In the genomic region with DNA sequence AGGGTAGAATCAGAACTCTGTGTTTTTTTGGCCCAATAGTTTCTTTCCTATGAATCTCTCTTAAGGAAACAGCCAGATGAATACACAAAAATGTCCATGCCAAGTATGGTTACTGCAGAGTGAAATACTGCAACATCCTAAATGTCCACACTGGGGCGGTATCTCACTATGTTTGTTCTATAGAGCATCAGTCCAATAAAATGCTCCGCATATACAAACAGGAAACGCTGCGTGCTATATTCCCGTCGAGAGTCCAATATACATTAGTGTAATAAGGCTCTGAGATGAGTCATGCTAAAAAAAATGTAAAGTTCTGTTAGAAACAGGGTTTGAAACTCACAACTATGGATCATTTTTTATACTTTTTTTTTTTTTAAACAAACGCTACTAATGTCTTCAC, we compare ENCODE assay signal across 8 cellular contexts.
DNase-seq lines count a peak whose midpoint lies in the region; ATAC-seq and TF ChIP-seq lines count a peak whose summit lies in the region.

No MANE protein-coding gene starts in this region.

- peaks cover 0 to 36% (median 0%) of the 10 kb centered on the region in 7 donors for H3K27me3 ChIP-seq in heart right ventricle
- no peaks in the 10 kb centered on the region for H3K27me3 ChIP-seq in smooth muscle cell (ENCODE audit: low read depth)

- H3K27ac ChIP-seq in heart right ventricle (no peak overlapping the region), smooth muscle cell (ENCODE audit: low read depth) (no peak overlapping the region)

- no peaks in the 10 kb centered on the region for H3K36me3 Mint-ChIP-seq in WTC11

- no peak overlapping the region for H2AFZ ChIP-seq in smooth muscle cell (ENCODE audit: low read depth)

- H3K4me1 ChIP-seq in heart right ventricle (no peaks in the 10 kb centered on the region), smooth muscle cell (ENCODE audit: low read depth) (no peaks in the 10 kb centered on the region)

- H3K27me3 Mint-ChIP-seq in WTC11 (ENCODE audit: low read depth) = no peaks in the 10 kb centered on the region; the same call in 1 of the 2 replicates

- H3K4me3 ChIP-seq in heart right ventricle (no peak overlapping the region), smooth muscle cell (no peak overlapping the region)

- DNase-seq in heart right ventricle = peak in 1 of 2 donors; percentile 5
- no peak for DNase-seq in left ventricle myocardium superior
- DNase-seq in HCEC 1CT = peak; percentile 45
- DNase-seq in NCI-H1694 treated with DMSO at 0.1 percent for 48 hours (lab: John Stamatoyannopoulos, UW) = peak; percentile 45
- DNase-seq in WTC11 (ENCODE audit: low spot score) = peak; percentile 27
- peak; percentile 56 for DNase-seq in foreskin melanocyte
- no peak for DNase-seq in smooth muscle cell (lab: John Stamatoyannopoulos, UW; ENCODE audit: unreplicated experiment)

- H3K9me3 Mint-ChIP-seq in WTC11 = no peaks in the 10 kb centered on the region

- H3K27ac Mint-ChIP-seq in WTC11 = no peak overlapping the region

- no peaks in the 10 kb centered on the region for H3K36me3 ChIP-seq in heart right ventricle
- no peaks in the 10 kb centered on the region for H3K36me3 ChIP-seq in smooth muscle cell (ENCODE audit: low read depth)

- H3K9ac ChIP-seq in smooth muscle cell (ENCODE audit: low read depth) = no peak overlapping the region

- intact Hi-C loops in heart right ventricle (cut with DNase I) = loop anchor here in 8 of 10 donors (5.0 to 10.0 kb wide), 3 partner anchors 656 to 701 kb away; no protein-coding TSS in a partner anchor
- intact Hi-C loops in left ventricle myocardium superior (cut with micrococcal nuclease) = no loop called here

- H3K4me2 ChIP-seq in smooth muscle cell = peak overlapping the region; percentile 34

- no peaks in the 10 kb centered on the region for H3F3A ChIP-seq in smooth muscle cell (ENCODE audit: low read depth)

- CTCF ChIA-PET in WTC11 (lab: Charles Lee) = interaction anchor here (1.7 kb wide), 1 partner anchor 93 kb away, joined by 6 read pairs; no protein-coding TSS in a partner anchor

- POLR2A ChIA-PET in WTC11 (lab: Charles Lee) = no interaction called here

- ATAC-seq in heart right ventricle = peak in 1 of 8 donors; percentile 51
- ATAC-seq in left ventricle myocardium superior = no peak
- peak; percentile 64; the same call in 1 of the 2 replicates for ATAC-seq in WTC11
- no peak for ATAC-seq in GM21381 (IDR thresholded peaks at IDR 0.05; ENCODE audit: unreplicated experiment)

- TF ChIP-seq CTCF in heart right ventricle (IDR thresholded peaks at IDR 0.05) = peak in 7 of 9 donors; percentile 47 to 61 (median 57)
- TF ChIP-seq CTCF in WTC11 (IDR thresholded peaks at IDR 0.05) = 0 out of 2 replicates have a peak, but pooled peaks have one; percentile 24
- TF ChIP-seq CTCF in smooth muscle cell (IDR thresholded peaks at IDR 0.05; ENCODE audit: borderline replicate concordance, insufficient read depth, poor library complexity, severe bottlenecking) = peak; percentile 55

- H3K79me2 ChIP-seq in smooth muscle cell (ENCODE audit: low read depth) = no peaks in the 10 kb centered on the region

- WGBS in heart right ventricle, 2 donors = 9% methylated on average over 7 of the region's 7 CpGs
- 45% methylated on average over 7 of the region's 7 CpGs for WGBS in smooth muscle cell (ENCODE audit: low lambda C conversion rate)

- H3K9me3 ChIP-seq in heart right ventricle = no peaks in the 10 kb centered on the region
- H3K9me3 ChIP-seq in smooth muscle cell (replicated peaks; ENCODE audit: low read depth) = no peaks in the 10 kb centered on the region

- peaks cover 5% of the 10 kb centered on the region; the same call in 1 of the 2 replicates for H3K4me1 Mint-ChIP-seq in WTC11

- no peaks in the 10 kb centered on the region for H4K20me1 ChIP-seq in smooth muscle cell (ENCODE audit: low read depth)

- H3K4me3 Mint-ChIP-seq in WTC11 = no peak overlapping the region

TF ChIP-seq in WTC11, 78 proteins besides CTCF, POLR2A, EP300 and RAD21 (continues in another document):
- TF ChIP-seq, protein P1, sequence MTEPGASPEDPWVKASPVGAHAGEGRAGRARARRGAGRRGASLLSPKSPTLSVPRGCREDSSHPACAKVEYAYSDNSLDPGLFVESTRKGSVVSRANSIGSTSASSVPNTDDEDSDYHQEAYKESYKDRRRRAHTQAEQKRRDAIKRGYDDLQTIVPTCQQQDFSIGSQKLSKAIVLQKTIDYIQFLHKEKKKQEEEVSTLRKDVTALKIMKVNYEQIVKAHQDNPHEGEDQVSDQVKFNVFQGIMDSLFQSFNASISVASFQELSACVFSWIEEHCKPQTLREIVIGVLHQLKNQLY (CRISPR knock-in tag; IDR thresholded peaks at IDR 0.05) = no peak
- TF ChIP-seq, protein P2, sequence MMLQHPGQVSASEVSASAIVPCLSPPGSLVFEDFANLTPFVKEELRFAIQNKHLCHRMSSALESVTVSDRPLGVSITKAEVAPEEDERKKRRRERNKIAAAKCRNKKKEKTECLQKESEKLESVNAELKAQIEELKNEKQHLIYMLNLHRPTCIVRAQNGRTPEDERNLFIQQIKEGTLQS (CRISPR knock-in tag; conservative IDR thresholded peaks at IDR 0.05) = no peak
- TF ChIP-seq CREB1 (CRISPR knock-in tag; IDR thresholded peaks at IDR 0.05) (no peak), RORB (CRISPR knock-in tag; IDR thresholded peaks at IDR 0.05) (no peak), ATF1 (CRISPR knock-in tag; IDR thresholded peaks at IDR 0.05) (no peak), ESRRA (CRISPR knock-in tag; IDR thresholded peaks at IDR 0.05; ENCODE audit: borderline replicate concordance) (no peak), FOXK1 (CRISPR knock-in tag; IDR thresholded peaks at IDR 0.05) (no peak), ETV6 (CRISPR knock-in tag; IDR thresholded peaks at IDR 0.05) (no peak), RELA (CRISPR knock-in tag; IDR thresholded peaks at IDR 0.05; ENCODE audit: borderline replicate concordance) (no peak), ZNF416 (CRISPR knock-in tag; IDR thresholded peaks at IDR 0.05) (no peak), KAT7 (CRISPR knock-in tag; IDR thresholded peaks at IDR 0.05; ENCODE audit: borderline replicate concordance) (no peak), ELF4 (CRISPR knock-in tag; IDR thresholded peaks at IDR 0.05; ENCODE audit: low read depth) (no peak), NFATC4 (CRISPR knock-in tag; IDR thresholded peaks at IDR 0.05) (no peak), TEAD4 (CRISPR knock-in tag; IDR thresholded peaks at IDR 0.05) (no peak), NFYB (CRISPR knock-in tag; conservative IDR thresholded peaks at IDR 0.05; ENCODE audit: low read depth) (no peak), ZNF121 (CRISPR knock-in tag; IDR thresholded peaks at IDR 0.05) (no peak)
- TF ChIP-seq, protein P3, sequence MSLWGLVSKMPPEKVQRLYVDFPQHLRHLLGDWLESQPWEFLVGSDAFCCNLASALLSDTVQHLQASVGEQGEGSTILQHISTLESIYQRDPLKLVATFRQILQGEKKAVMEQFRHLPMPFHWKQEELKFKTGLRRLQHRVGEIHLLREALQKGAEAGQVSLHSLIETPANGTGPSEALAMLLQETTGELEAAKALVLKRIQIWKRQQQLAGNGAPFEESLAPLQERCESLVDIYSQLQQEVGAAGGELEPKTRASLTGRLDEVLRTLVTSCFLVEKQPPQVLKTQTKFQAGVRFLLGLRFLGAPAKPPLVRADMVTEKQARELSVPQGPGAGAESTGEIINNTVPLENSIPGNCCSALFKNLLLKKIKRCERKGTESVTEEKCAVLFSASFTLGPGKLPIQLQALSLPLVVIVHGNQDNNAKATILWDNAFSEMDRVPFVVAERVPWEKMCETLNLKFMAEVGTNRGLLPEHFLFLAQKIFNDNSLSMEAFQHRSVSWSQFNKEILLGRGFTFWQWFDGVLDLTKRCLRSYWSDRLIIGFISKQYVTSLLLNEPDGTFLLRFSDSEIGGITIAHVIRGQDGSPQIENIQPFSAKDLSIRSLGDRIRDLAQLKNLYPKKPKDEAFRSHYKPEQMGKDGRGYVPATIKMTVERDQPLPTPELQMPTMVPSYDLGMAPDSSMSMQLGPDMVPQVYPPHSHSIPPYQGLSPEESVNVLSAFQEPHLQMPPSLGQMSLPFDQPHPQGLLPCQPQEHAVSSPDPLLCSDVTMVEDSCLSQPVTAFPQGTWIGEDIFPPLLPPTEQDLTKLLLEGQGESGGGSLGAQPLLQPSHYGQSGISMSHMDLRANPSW (CRISPR knock-in tag; conservative IDR thresholded peaks at IDR 0.05; ENCODE audit: low read depth) = no peak
- TF ChIP-seq, protein P4, sequence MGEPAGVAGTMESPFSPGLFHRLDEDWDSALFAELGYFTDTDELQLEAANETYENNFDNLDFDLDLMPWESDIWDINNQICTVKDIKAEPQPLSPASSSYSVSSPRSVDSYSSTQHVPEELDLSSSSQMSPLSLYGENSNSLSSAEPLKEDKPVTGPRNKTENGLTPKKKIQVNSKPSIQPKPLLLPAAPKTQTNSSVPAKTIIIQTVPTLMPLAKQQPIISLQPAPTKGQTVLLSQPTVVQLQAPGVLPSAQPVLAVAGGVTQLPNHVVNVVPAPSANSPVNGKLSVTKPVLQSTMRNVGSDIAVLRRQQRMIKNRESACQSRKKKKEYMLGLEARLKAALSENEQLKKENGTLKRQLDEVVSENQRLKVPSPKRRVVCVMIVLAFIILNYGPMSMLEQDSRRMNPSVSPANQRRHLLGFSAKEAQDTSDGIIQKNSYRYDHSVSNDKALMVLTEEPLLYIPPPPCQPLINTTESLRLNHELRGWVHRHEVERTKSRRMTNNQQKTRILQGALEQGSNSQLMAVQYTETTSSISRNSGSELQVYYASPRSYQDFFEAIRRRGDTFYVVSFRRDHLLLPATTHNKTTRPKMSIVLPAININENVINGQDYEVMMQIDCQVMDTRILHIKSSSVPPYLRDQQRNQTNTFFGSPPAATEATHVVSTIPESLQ (CRISPR knock-in tag; IDR thresholded peaks at IDR 0.05) = no peak
- TF ChIP-seq, protein P5, sequence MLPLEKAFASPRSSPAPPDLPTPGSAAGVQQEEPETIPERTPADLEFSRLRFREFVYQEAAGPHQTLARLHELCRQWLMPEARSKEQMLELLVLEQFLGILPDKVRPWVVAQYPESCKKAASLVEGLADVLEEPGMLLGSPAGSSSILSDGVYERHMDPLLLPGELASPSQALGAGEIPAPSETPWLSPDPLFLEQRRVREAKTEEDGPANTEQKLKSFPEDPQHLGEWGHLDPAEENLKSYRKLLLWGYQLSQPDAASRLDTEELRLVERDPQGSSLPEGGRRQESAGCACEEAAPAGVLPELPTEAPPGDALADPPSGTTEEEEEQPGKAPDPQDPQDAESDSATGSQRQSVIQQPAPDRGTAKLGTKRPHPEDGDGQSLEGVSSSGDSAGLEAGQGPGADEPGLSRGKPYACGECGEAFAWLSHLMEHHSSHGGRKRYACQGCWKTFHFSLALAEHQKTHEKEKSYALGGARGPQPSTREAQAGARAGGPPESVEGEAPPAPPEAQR (CRISPR knock-in tag; IDR thresholded peaks at IDR 0.05) = no peak

Comparison
In these comparisons a context has a peak if more than half of its experiments do, and no peak if none do; other contexts are left out.
1. DNase-seq: peak in HCEC 1CT (single experiment), NCI-H1694 treated with DMSO at 0.1 percent for 48 hours (single experiment), WTC11 (single experiment) and foreskin melanocyte (single experiment); none in left ventricle myocardium superior (single experiment) and smooth muscle cell (single experiment).
2. Peak in every context shown above with its lines, with median percentiles within 50 percentile points of each other: CTCF ChIP-seq.